Comparison of ENCODE assay signal across 16 cellular contexts in the genomic region with DNA sequence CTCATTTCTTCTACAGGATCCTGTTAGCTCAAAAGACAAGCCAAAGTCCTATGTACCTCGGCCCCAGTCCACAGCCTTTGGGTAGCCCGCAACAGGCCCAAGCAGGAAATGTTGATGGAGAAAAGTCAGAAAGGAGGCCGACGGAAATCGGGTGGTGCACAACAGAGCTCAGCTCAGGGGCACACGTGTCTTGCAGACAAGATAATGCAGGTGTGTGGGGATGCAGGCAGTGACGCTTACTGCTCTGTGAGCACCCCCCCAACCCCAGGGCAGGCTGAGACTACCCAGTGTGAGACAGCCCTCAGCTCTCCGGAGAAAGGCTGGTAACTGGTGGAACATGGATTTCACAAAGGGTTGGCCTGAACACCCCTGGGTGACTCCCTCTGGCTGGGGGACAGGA. TPM values are rescaled to one million over a fixed set of nuclear protein-coding genes. Genes with fewer than 3 reads are reported as not detected.
DNase-seq lines count a peak whose midpoint lies in the region; ATAC-seq, FAIRE-seq and TF ChIP-seq lines count a peak whose summit lies in the region.
"Had no signal": no experiment of that assay in that cellular context is flagged by ENCODE, and none has a peak within 500 bp of the region (broad histone marks: within the 10 kb centered on the region; RNA-seq: fewer than 3 reads in every experiment).

No MANE protein-coding gene starts in this region.

- peak; percentile 16 for DNase-seq in OCI-LY7 (ENCODE audit: low spot score)
- no peak for DNase-seq in K562 (ENCODE audit: extremely low read depth in 1 of 4, low spot score in 3 of 4)
- no peak for DNase-seq in neural progenitor cell (ENCODE audit: low spot score)
- no peak for DNase-seq in omental fat pad (ENCODE audit: low spot score)
- no peak for DNase-seq in Right ventricle myocardium superior
- DNase-seq: BE2C; CD4-positive, alpha-beta memory T cell; DND-41; GDM1; GM23248 had no signal

- H3K9me3 ChIP-seq in OCI-LY7 (ENCODE audit: low read length) (no peaks in the 10 kb centered on the region), K562 (replicated peaks; ENCODE audit: control insufficient read depth, insufficient read depth, low read depth, low read length) (no peaks in the 10 kb centered on the region), neural progenitor cell (ENCODE audit: low read depth) (no peaks in the 10 kb centered on the region)
- H3K9me3 ChIP-seq: A549, BE2C had no signal

- intact Hi-C loops in OCI-LY7 (cut with micrococcal nuclease; ENCODE audit: unreplicated experiment) = no loop called here
- intact Hi-C loops in K562 (cut with micrococcal nuclease) = no loop called here
- intact Hi-C loops in Right ventricle myocardium superior (cut with DNase I) = no loop called here

- in situ Hi-C loops in K562 (cut with MboI) = loop anchor here (10.0 kb wide), 1 partner anchor 204 kb away; no protein-coding TSS in a partner anchor

- POLR2A ChIA-PET in OCI-LY7 (lab: Charles Lee) (interaction anchor here (0.6 kb wide), 1 partner anchor 32 kb away, joined by 3 read pairs; no protein-coding TSS in a partner anchor), K562 (lab: Yijun Ruan, JAX) (no interaction called here)

- TF ChIP-seq EP300 in K562 (IDR thresholded peaks at IDR 0.05; ENCODE audit: low read length) = no peak

- BruUV-seq in OCI-LY7 (replicated peaks; lab: Mats Ljungman, UMichigan) = no TSS peak
- no TSS peak for BruUV-seq in K562 (replicated peaks; lab: Mats Ljungman, UMichigan)

- H3K4me3 ChIP-seq in OCI-LY7 (ENCODE audit: low read depth, low read length, poor library complexity, severe bottlenecking) = no peak overlapping the region
- no peak overlapping the region for H3K4me3 ChIP-seq in K562
- no peak overlapping the region for H3K4me3 ChIP-seq in neural progenitor cell
- H3K4me3 ChIP-seq: A549, GM23248 had no signal

- no peak for TF ChIP-seq POLR2A in K562 (conservative IDR thresholded peaks at IDR 0.05)

- no peaks in the 10 kb centered on the region for H3K9me3 Mint-ChIP-seq in neural progenitor cell

- H3F3A ChIP-seq in neural progenitor cell (ENCODE audit: low read depth) = peaks cover 9% of the 10 kb centered on the region

- no peak overlapping the region for H3K27ac Mint-ChIP-seq in neural progenitor cell
- H3K27ac Mint-ChIP-seq: CD4-positive, alpha-beta memory T cell had no signal

- WGBS in K562 (ENCODE audit: insufficient coverage, low coverage, missing lambda C conversion rate) = 1% methylated on average over 8 of the region's 8 CpGs

- H3K27me3 ChIP-seq in K562 (ENCODE audit: control insufficient read depth in 2 of 2, insufficient read depth in 2 of 2, low read length in 2 of 2) = peaks cover 7 to 57% of the 10 kb centered on the region in 2 experiments; a peak in 4 of 5 replicates
- H3K27me3 ChIP-seq in neural progenitor cell = peaks cover 64% of the 10 kb centered on the region
- H3K27me3 ChIP-seq: BE2C had no signal

- H3K27ac ChIP-seq in OCI-LY7 (ENCODE audit: low read depth, low read length, poor library complexity, severe bottlenecking) = no peak overlapping the region
- no peak overlapping the region for H3K27ac ChIP-seq in K562 (ENCODE audit: extremely low read depth, low read depth, low read length)
- H3K27ac ChIP-seq in neural progenitor cell = no peak overlapping the region
- H3K27ac ChIP-seq: A549, C4-2B, GM23248, HL-60 had no signal

- H3K27me3 Mint-ChIP-seq in neural progenitor cell (ENCODE audit: insufficient read depth, low read depth) = peaks cover 47% of the 10 kb centered on the region

- CTCF ChIA-PET in OCI-LY7 (lab: Charles Lee; ENCODE audit: unreplicated experiment) = no interaction called here
- CTCF ChIA-PET in K562 (lab: Yijun Ruan, JAX; ENCODE audit: low intra/inter-chr PET ratio) = no interaction called here

- no peaks in the 10 kb centered on the region for H3K9me2 ChIP-seq in OCI-LY7 (ENCODE audit: insufficient read depth, low read length)

- no peak for FAIRE-seq in K562 (lab: Jason Lieb, UNC)
- FAIRE-seq: A549, H54 had no signal

- H3K9ac ChIP-seq in K562 (ENCODE audit: insufficient read depth in 1 of 2, low read depth in 2 of 2, low read length in 2 of 2) = no peak overlapping the region
- H3K9ac ChIP-seq in neural progenitor cell = no peak overlapping the region
- H3K9ac ChIP-seq: GM23248 had no signal

- H3K4me2 ChIP-seq in OCI-LY7 (ENCODE audit: low read length) (no peak overlapping the region), K562 (ENCODE audit: insufficient read depth, low read length) (no peak overlapping the region), neural progenitor cell (no peak overlapping the region)
- H3K4me2 ChIP-seq: A549 had no signal

- no peaks in the 10 kb centered on the region for H3K79me2 ChIP-seq in OCI-LY7 (ENCODE audit: insufficient read depth, low read depth, low read length)
- H3K79me2 ChIP-seq in K562 (ENCODE audit: control insufficient read depth, insufficient read depth, low read length) = no peaks in the 10 kb centered on the region
- H3K79me2 ChIP-seq in neural progenitor cell (ENCODE audit: low read depth) = no peaks in the 10 kb centered on the region

- TF ChIP-seq RAD21 in K562 (CRISPR knock-in tag; conservative IDR thresholded peaks at IDR 0.05 in 1 of 2, IDR thresholded peaks at IDR 0.05 in 1 of 2) = no peak

- H3K9me1 ChIP-seq in K562 (ENCODE audit: control insufficient read depth, insufficient read depth, low read length) = peaks cover 5% of the 10 kb centered on the region

- no peak for TF ChIP-seq CTCF in OCI-LY7 (conservative IDR thresholded peaks at IDR 0.05; ENCODE audit: low read length)
- no peak for TF ChIP-seq CTCF in K562 (IDR thresholded peaks at IDR 0.05 in 2 of 3, conservative IDR thresholded peaks at IDR 0.05 in 1 of 3; ENCODE audit: insufficient read depth in 2 of 3, low read depth in 1 of 3, low read length in 3 of 3)
- no peak for TF ChIP-seq CTCF in neural progenitor cell (IDR thresholded peaks at IDR 0.05)
- no peak for TF ChIP-seq CTCF in omental fat pad (IDR thresholded peaks at IDR 0.05)

- no peaks in the 10 kb centered on the region for H3K36me3 Mint-ChIP-seq in neural progenitor cell
- H3K36me3 Mint-ChIP-seq: CD4-positive, alpha-beta memory T cell had no signal

- no peaks in the 10 kb centered on the region; the same call in 1 of the 2 replicates for H3K36me3 ChIP-seq in OCI-LY7 (ENCODE audit: insufficient read depth, low read length)
- peaks cover 5% of the 10 kb centered on the region; the same call in 1 of the 3 replicates for H3K36me3 ChIP-seq in K562 (ENCODE audit: control insufficient read depth, insufficient read depth, low read length)
- no peaks in the 10 kb centered on the region for H3K36me3 ChIP-seq in neural progenitor cell

- H2AFZ ChIP-seq in OCI-LY7 (ENCODE audit: low read length) (no peak overlapping the region), K562 (ENCODE audit: low read depth, low read length) (no peak overlapping the region), neural progenitor cell (replicated peaks) (no peak overlapping the region)
- H2AFZ ChIP-seq: GM23248 had no signal

- peak overlapping the region; percentile 38 for H3K4me3 Mint-ChIP-seq in neural progenitor cell
- H3K4me3 Mint-ChIP-seq: CD4-positive, alpha-beta memory T cell had no signal

- no peaks in the 10 kb centered on the region for H4K20me1 ChIP-seq in OCI-LY7 (ENCODE audit: insufficient read depth, low read length)
- peaks cover 36% of the 10 kb centered on the region for H4K20me1 ChIP-seq in K562 (replicated peaks; ENCODE audit: control insufficient read depth, insufficient read depth, low read length)
- peaks cover 59% of the 10 kb centered on the region for H4K20me1 ChIP-seq in neural progenitor cell (ENCODE audit: low read depth)

- H3K4me1 ChIP-seq in OCI-LY7 (ENCODE audit: insufficient read depth, low read length, poor library complexity, severe bottlenecking) (no peaks in the 10 kb centered on the region), K562 (replicated peaks in 1 of 2; ENCODE audit: control insufficient read depth in 2 of 2, insufficient read depth in 2 of 2, low read length in 2 of 2) (peaks cover 0 to 20% of the 10 kb centered on the region in 2 experiments; a peak in 2 of 5 replicates), neural progenitor cell (peaks cover 22% of the 10 kb centered on the region)
- H3K4me1 ChIP-seq: A549 had no signal

- ATAC-seq in K562 (no peak), omental fat pad (ENCODE audit: low FRiP score) (no peak), HG03196 (IDR thresholded peaks at IDR 0.05; ENCODE audit: unreplicated experiment) (no peak), Right ventricle myocardium superior (ENCODE audit: poor library complexity) (no peak)
- ATAC-seq: A549, HCT116 had no signal

- peaks cover 55% of the 10 kb centered on the region for H3K4me1 Mint-ChIP-seq in neural progenitor cell

TF ChIP-seq in K562, 482 proteins besides CTCF, POLR2A, EP300 and RAD21 (continues in another document):
- TF ChIP-seq POLR2G (IDR thresholded peaks at IDR 0.05; ENCODE audit: low read depth, low read length) = peak; percentile 20; the same call in 1 of the 2 replicates

RNA-seq across cellular contexts. Expression of gene PDE2A, which starts 4.3 kb away (rescaled TPM):
- total RNA-seq in OCI-LY7 (2014; rRNA removed; shearing (Covaris generic)) = not detected in 2 replicates
- total RNA-seq in OCI-LY7 (2022) (0.68 TPM in 1 of 2 replicates, not detected in the other), K562 (2014; rRNA removed) (0.45 and 1.6 TPM in 2 replicates), K562 (2014; rRNA removed; fragmentation: Illumina TruSeq; extraction: Trizol) (0.47 and 1.4 TPM in 2 replicates), K562 (2015; rRNA removed; fragmentation: Illumina TruSeq; extraction: Trizol) (0.07 and 0.11 TPM in 2 replicates), K562 (2021) (1.1 and 3.4 TPM in 2 replicates), neural progenitor cell (ENCODE audit: low replicate concordance) (0.11 and 2.3 TPM in 2 replicates), omental fat pad (100 to 1,000 TPM in 1 of 4 donors, 10 to 100 TPM in 3; 54.0 to 339 (median 84.6) TPM), Right ventricle myocardium superior (38.5 TPM)
- total RNA-seq in K562 (2011; cell fraction: chromatin; rRNA removed; ENCODE audit: low replicate concordance) = 33.8 and 109 TPM in 2 replicates
- 31.6 and 45.0 TPM in 2 replicates for total RNA-seq in K562 (2011; cell fraction: nucleolus; rRNA removed)
- total RNA-seq in K562 (2011; cell fraction: nucleoplasm; rRNA removed) = 31.0 and 37.9 TPM in 2 replicates
- polyA plus RNA-seq in K562 (2011; rRNA removed) (4.3 and 15.2 TPM in 2 replicates), K562 (2014; fragmentation: Illumina TruSeq; extraction: Trizol) (1.3 and 2.2 TPM in 2 replicates), K562 (2014; fragmentation: Nextera tagmentation; extraction: Ambion mirVana) (under 1 TPM in 1 of 2 experiments, not detected in 1; 0.21 TPM), K562 (2014; rRNA removed) (1.0 and 1.6 TPM in 2 replicates)
- 3.3 and 12.5 TPM in 2 replicates for polyA plus RNA-seq in K562 (2011; cell fraction: cytosol; rRNA removed)
- 25.6 and 137 TPM in 2 replicates for polyA plus RNA-seq in K562 (2011; cell fraction: nucleus; rRNA removed)
- 1.4 and 2.1 TPM in 2 replicates for polyA plus RNA-seq in K562 (2012)
- polyA minus RNA-seq in K562 (2011; rRNA and poly(A)+ RNA removed) = 3.2 and 18.9 TPM in 2 replicates
- polyA minus RNA-seq in K562 (2011; cell fraction: cytosol; rRNA and poly(A)+ RNA removed) = 1.7 and 6.5 TPM in 2 replicates
- polyA minus RNA-seq in K562 (2011; cell fraction: nucleus; rRNA and poly(A)+ RNA removed) = 15.6 and 36.5 TPM in 2 replicates
